Comparison of ENCODE assay signal across 1 cellular context in the genomic region with DNA sequence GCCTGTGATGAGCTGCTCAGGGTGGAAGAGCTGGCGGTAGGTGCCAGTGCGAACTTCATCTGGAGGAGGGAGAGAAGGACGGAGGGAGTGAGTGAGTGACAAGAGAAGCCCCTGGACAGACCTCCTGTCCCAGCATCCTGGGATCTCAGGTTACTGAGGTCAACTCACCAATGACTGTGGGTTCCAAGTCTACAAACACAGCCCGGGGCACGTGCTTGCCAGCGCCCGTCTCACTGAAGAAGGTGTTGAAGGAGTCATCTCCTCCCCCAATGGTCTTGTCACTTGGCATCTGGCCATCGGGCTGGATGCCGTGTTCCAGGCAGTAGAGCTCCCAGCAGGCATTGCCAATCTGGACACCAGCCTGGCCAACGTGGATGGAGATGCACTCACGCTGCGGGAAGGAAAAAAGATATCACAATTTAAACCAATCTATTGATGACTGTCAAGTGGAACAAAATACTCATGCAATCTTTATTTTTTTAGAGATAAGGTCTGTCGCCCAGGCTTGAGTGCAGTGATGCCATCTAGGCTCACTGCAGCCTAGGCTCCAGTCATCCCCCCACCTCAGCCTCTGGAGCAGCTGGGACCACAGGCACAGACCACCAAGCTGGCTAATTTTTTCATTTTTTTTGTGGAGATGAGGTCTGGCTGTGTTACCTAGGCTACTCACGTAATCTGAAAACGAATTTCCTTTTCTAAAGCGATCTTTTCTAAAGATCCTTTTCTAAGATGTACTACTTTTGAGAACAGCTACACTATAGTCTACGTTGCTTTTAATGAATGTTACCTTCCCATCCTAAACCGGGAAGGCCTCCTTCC.
TF ChIP-seq lines count a peak whose summit lies in the region.

No MANE protein-coding gene starts in this region.

TF ChIP-seq in IMR-90, 13 proteins besides CTCF, POLR2A, EP300 and RAD21:
- TF ChIP-seq BHLHE40 (IDR thresholded peaks at IDR 0.05; ENCODE audit: low read depth, low read length) (no peak), MXI1 (IDR thresholded peaks at IDR 0.05; ENCODE audit: borderline replicate concordance, low read depth, low read length) (no peak), FOS (IDR thresholded peaks at IDR 0.05; ENCODE audit: low read depth, low read length) (no peak), MAZ (IDR thresholded peaks at IDR 0.05; ENCODE audit: borderline replicate concordance, low read depth, low read length) (no peak), CEBPB (IDR thresholded peaks at IDR 0.05; ENCODE audit: low read depth, low read length) (no peak), RFX5 (IDR thresholded peaks at IDR 0.05; ENCODE audit: low read depth, low read length) (no peak), RCOR1 (IDR thresholded peaks at IDR 0.05; ENCODE audit: insufficient replicate concordance, low read length) (no peak), CHD1 (IDR thresholded peaks at IDR 0.05; ENCODE audit: low read depth, low read length) (no peak), SMC3 (IDR thresholded peaks at IDR 0.05; ENCODE audit: low read depth, low read length) (no peak)
- TF ChIP-seq, protein P1, sequence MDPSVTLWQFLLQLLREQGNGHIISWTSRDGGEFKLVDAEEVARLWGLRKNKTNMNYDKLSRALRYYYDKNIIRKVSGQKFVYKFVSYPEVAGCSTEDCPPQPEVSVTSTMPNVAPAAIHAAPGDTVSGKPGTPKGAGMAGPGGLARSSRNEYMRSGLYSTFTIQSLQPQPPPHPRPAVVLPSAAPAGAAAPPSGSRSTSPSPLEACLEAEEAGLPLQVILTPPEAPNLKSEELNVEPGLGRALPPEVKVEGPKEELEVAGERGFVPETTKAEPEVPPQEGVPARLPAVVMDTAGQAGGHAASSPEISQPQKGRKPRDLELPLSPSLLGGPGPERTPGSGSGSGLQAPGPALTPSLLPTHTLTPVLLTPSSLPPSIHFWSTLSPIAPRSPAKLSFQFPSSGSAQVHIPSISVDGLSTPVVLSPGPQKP (IDR thresholded peaks at IDR 0.05; ENCODE audit: borderline replicate concordance, low read depth, low read length), result no peak
- TF ChIP-seq, protein P2, sequence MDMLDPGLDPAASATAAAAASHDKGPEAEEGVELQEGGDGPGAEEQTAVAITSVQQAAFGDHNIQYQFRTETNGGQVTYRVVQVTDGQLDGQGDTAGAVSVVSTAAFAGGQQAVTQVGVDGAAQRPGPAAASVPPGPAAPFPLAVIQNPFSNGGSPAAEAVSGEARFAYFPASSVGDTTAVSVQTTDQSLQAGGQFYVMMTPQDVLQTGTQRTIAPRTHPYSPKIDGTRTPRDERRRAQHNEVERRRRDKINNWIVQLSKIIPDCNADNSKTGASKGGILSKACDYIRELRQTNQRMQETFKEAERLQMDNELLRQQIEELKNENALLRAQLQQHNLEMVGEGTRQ (IDR thresholded peaks at IDR 0.05; ENCODE audit: low read depth, low read length), result no peak
